10 cellular contexts compared by ENCODE assay signal in genomic region chr19:55636723-55637122, GRCh38. TPM values are rescaled to one million over a fixed set of nuclear protein-coding genes. Genes with fewer than 3 reads are reported as not detected.
DNase-seq lines count a peak whose midpoint lies in the region; ATAC-seq and TF ChIP-seq lines count a peak whose summit lies in the region.
"Had no signal": no experiment of that assay in that cellular context is flagged by ENCODE, and none has a peak within 500 bp of the region (broad histone marks: within the 10 kb centered on the region; RNA-seq: fewer than 3 reads in every experiment).

No MANE protein-coding gene starts in this region.

- no peak overlapping the region for H3K27ac ChIP-seq in GM23248
- H3K27ac ChIP-seq in body of pancreas: no peak overlapping the region

- peaks cover 6% of the 10 kb centered on the region for H3K9me3 Mint-ChIP-seq in activated naive CD8-positive, alpha-beta T cell treated with anti-CD3 and anti-CD28 coated beads for 36 hours
- H3K9me3 Mint-ChIP-seq in naive B cell: peaks cover 0 to 3% (median 0%) of the 10 kb centered on the region in 7 donors

- no peaks in the 10 kb centered on the region for H3K27me3 ChIP-seq in GM23248 (replicated peaks; ENCODE audit: insufficient read depth)
- no peaks in the 10 kb centered on the region for H3K27me3 ChIP-seq in body of pancreas

- H3K4me2 ChIP-seq in GM23248 (ENCODE audit: unreplicated experiment): no peak overlapping the region

- H3K9me2 ChIP-seq in GM23248 (ENCODE audit: insufficient read depth): no peaks in the 10 kb centered on the region

- in situ Hi-C loops in GM23248 (cut with MboI): loop anchor here (25.0 kb wide), 1 partner anchor 499 kb away; the partner anchor contains the start of gene TNNT1

- peak overlapping the region; percentile 100 for H3K4me3 Mint-ChIP-seq in activated naive CD8-positive, alpha-beta T cell treated with anti-CD3 and anti-CD28 coated beads for 36 hours
- peak overlapping the region in 7 of 8 donors; percentile 95 to 100 (median 98) for H3K4me3 Mint-ChIP-seq in naive B cell

- CTCF ChIA-PET in GM10248 (lab: Yijun Ruan, JAX): interaction anchor here (0.9 to 9.0 kb wide), 10 partner anchors 10 to 673 kb away, joined by 3 to 84 read pairs (median 4); partner anchors contain the start of genes CCDC106, U2AF2 and ZNF784

- POLR2A ChIA-PET in GM10248 (lab: Yijun Ruan, JAX): interaction anchor here (0.8 to 2.7 kb wide), 4 partner anchors 11 to 49 kb away, joined by 4 to 8 read pairs (median 4); partner anchors contain the start of genes CCDC106 and U2AF2

- no peak for TF ChIP-seq CTCF in AG10803 (conservative IDR thresholded peaks at IDR 0.05; ENCODE audit: low read length)
- TF ChIP-seq CTCF in body of pancreas (IDR thresholded peaks at IDR 0.05): no peak
- TF ChIP-seq CTCF in GM10248 (IDR thresholded peaks at IDR 0.05; ENCODE audit: control extremely low read depth, extremely low read depth, low read depth, missing control alignments): no peak

- no peak overlapping the region for H2AFZ ChIP-seq in GM23248

- no peak for TF ChIP-seq POLR2A in body of pancreas (IDR thresholded peaks at IDR 0.05)

- H3K79me2 ChIP-seq in GM23248 (ENCODE audit: insufficient read depth): peaks cover 55% of the 10 kb centered on the region

- peaks cover 43% of the 10 kb centered on the region for H3K36me3 Mint-ChIP-seq in activated naive CD8-positive, alpha-beta T cell treated with anti-CD3 and anti-CD28 coated beads for 36 hours
- peaks cover 0 to 15% of the 10 kb centered on the region in 2 donors for H3K36me3 Mint-ChIP-seq in naive B cell

- no peak for DNase-seq in AG10803 (ENCODE audit: low read depth)
- no peak for DNase-seq in GM23248
- no peak for DNase-seq in activated naive CD8-positive, alpha-beta T cell treated with anti-CD3 and anti-CD28 coated beads for 36 hours
- DNase-seq in naive B cell: no peak
- DNase-seq in body of pancreas: no peak
- no peak for DNase-seq in GM10248 (ENCODE audit: extremely low spot score)
- no peak for DNase-seq in NCI-H2107 treated with DMSO at 0.1 percent for 48 hours (lab: John Stamatoyannopoulos, UW; ENCODE audit: unreplicated experiment)
- no peak for DNase-seq in T-helper 9 cell

- H3K4me3 ChIP-seq in AG10803 (ENCODE audit: low read length) (peak overlapping the region; percentile 100), GM23248 (peak overlapping the region; percentile 97), body of pancreas (no peak overlapping the region)

- no peaks in the 10 kb centered on the region for H4K20me1 ChIP-seq in GM23248 (ENCODE audit: insufficient read depth)

- H3K27me3 Mint-ChIP-seq in activated naive CD8-positive, alpha-beta T cell treated with anti-CD3 and anti-CD28 coated beads for 36 hours: peaks cover 5% of the 10 kb centered on the region
- no peaks in the 10 kb centered on the region for H3K27me3 Mint-ChIP-seq in naive B cell

- H3K9me3 ChIP-seq in GM23248 (ENCODE audit: low read depth) (no peaks in the 10 kb centered on the region), body of pancreas (no peaks in the 10 kb centered on the region)
- H3K9me3 ChIP-seq: left lung had no signal

- H3K36me3 ChIP-seq in GM23248 (ENCODE audit: low read depth) (no peaks in the 10 kb centered on the region), body of pancreas (replicated peaks in 1 of 2; ENCODE audit: insufficient read depth in 1 of 2, low read depth in 2 of 2) (no peaks in the 10 kb centered on the region)
- H3K36me3 ChIP-seq: left lung had no signal

- H3K4me1 Mint-ChIP-seq in activated naive CD8-positive, alpha-beta T cell treated with anti-CD3 and anti-CD28 coated beads for 36 hours: peaks cover 54% of the 10 kb centered on the region
- H3K4me1 Mint-ChIP-seq in naive B cell: peaks cover 52 to 80% (median 62%) of the 10 kb centered on the region in 3 donors

- peaks cover 27% of the 10 kb centered on the region for H3F3A ChIP-seq in GM23248 (ENCODE audit: insufficient read depth)

- WGBS in GM23248 (ENCODE audit: low coverage in 1 of 2, low lambda C conversion rate in 2 of 2, missing lambda C conversion rate in 2 of 2), 2 experiments: 64 to 65% methylated on average over 4 of the region's 4 CpGs
- 84 to 85% methylated on average over 4 of the region's 4 CpGs for WGBS in body of pancreas, 2 donors

- ATAC-seq in naive B cell (ENCODE audit: low read depth in 2 of 2) (no peak), body of pancreas (no peak)
- ATAC-seq: left lung, right cardiac atrium had no signal

- H3K4me1 ChIP-seq in GM23248 (ENCODE audit: insufficient read depth): peaks cover 21% of the 10 kb centered on the region
- H3K4me1 ChIP-seq in body of pancreas: peaks cover 66% of the 10 kb centered on the region

- intact Hi-C loops in body of pancreas (cut with DNase I): no loop called here

- peak overlapping the region; percentile 100 for H3K27ac Mint-ChIP-seq in activated naive CD8-positive, alpha-beta T cell treated with anti-CD3 and anti-CD28 coated beads for 36 hours
- peak overlapping the region in 5 of 6 donors; percentile 16 to 100 (median 82) for H3K27ac Mint-ChIP-seq in naive B cell

- peak overlapping the region; percentile 100 for H3K9ac ChIP-seq in GM23248

RNA-seq across cellular contexts. Expression of gene ZNF580, which starts 4.1 kb away (rescaled TPM):
- 7.0 and 11.7 TPM in 2 replicates for total RNA-seq in GM23248 (2014; rRNA removed; shearing (Covaris generic))
- polyA plus RNA-seq in GM23248 (2016; fragmentation: Nextera tagmentation; extraction: Ambion mirVana): 43.1 and 44.0 TPM in 2 replicates
- total RNA-seq in activated naive CD8-positive, alpha-beta T cell treated with anti-CD3 and anti-CD28 coated beads for 36 hours: 10 to 100 TPM; 29.6 to 30.6 TPM
- 10 to 100 TPM; 28.4 to 54.2 (median 31.5) TPM for polyA plus RNA-seq in naive B cell (ENCODE audit: low read depth in 6 of 6)
- 10 to 100 TPM; 29.7 to 36.1 TPM for total RNA-seq in body of pancreas

RNA-seq across cellular contexts. Expression of gene ZNF581, which starts 6.7 kb away (rescaled TPM):
- total RNA-seq in GM23248 (2014; rRNA removed; shearing (Covaris generic)): 8.5 and 12.1 TPM in 2 replicates
- 17.6 and 20.6 TPM in 2 replicates for polyA plus RNA-seq in GM23248 (2016; fragmentation: Nextera tagmentation; extraction: Ambion mirVana)
- total RNA-seq in activated naive CD8-positive, alpha-beta T cell treated with anti-CD3 and anti-CD28 coated beads for 36 hours: 10 to 100 TPM; 39.9 to 42.3 TPM
- 10 to 100 TPM; 60.7 to 82.8 (median 65.4) TPM for polyA plus RNA-seq in naive B cell (ENCODE audit: low read depth in 6 of 6)
- 10 to 100 TPM; 16.8 to 20.2 TPM for total RNA-seq in body of pancreas

RNA-seq across cellular contexts. Expression of gene CCDC106, which starts 11.3 kb away (rescaled TPM):
- total RNA-seq in GM23248 (2014; rRNA removed; shearing (Covaris generic)): 11.3 and 12.0 TPM in 2 replicates
- polyA plus RNA-seq in GM23248 (2016; fragmentation: Nextera tagmentation; extraction: Ambion mirVana): 15.2 and 15.3 TPM in 2 replicates
- 10 to 100 TPM; 10.9 to 12.0 TPM for total RNA-seq in activated naive CD8-positive, alpha-beta T cell treated with anti-CD3 and anti-CD28 coated beads for 36 hours
- 10 to 100 TPM in 3 of 6 donors, 1 to 10 TPM in 3; 8.1 to 13.0 (median 9.7) TPM for polyA plus RNA-seq in naive B cell (ENCODE audit: low read depth in 6 of 6)
- total RNA-seq in body of pancreas: 10 to 100 TPM in 1 of 2 donors, 1 to 10 TPM in 1; 5.9 to 15.0 TPM

RNA-seq across cellular contexts. Expression of gene ZNF784, which starts 12.4 kb away (rescaled TPM):
- total RNA-seq in GM23248 (2014; rRNA removed; shearing (Covaris generic)): 3.0 and 4.2 TPM in 2 replicates
- polyA plus RNA-seq in GM23248 (2016; fragmentation: Nextera tagmentation; extraction: Ambion mirVana) (1.2 and 1.3 TPM in 2 replicates), naive B cell (ENCODE audit: low read depth in 6 of 6) (1 to 10 TPM in 4 of 6 donors, under 1 TPM in 1, not detected in 1; 0.95 to 3.5 (median 2.7) TPM)
- 1 to 10 TPM; 3.7 to 3.9 TPM for total RNA-seq in activated naive CD8-positive, alpha-beta T cell treated with anti-CD3 and anti-CD28 coated beads for 36 hours
- 1 to 10 TPM; 6.9 to 9.6 TPM for total RNA-seq in body of pancreas

RNA-seq across cellular contexts. Expression of gene U2AF2, which starts 18.1 kb away (rescaled TPM):
- 128 and 150 TPM in 2 replicates for total RNA-seq in GM23248 (2014; rRNA removed; shearing (Covaris generic))
- polyA plus RNA-seq in GM23248 (2016; fragmentation: Nextera tagmentation; extraction: Ambion mirVana) (19.3 and 22.4 TPM in 2 replicates), naive B cell (ENCODE audit: low read depth in 6 of 6) (10 to 100 TPM in 3 of 6 donors, 1 to 10 TPM in 3; 3.2 to 13.7 (median 9.3) TPM)
- total RNA-seq in activated naive CD8-positive, alpha-beta T cell treated with anti-CD3 and anti-CD28 coated beads for 36 hours: 100 to 1,000 TPM; 341 to 345 TPM
- 100 to 1,000 TPM in 1 of 2 donors, 10 to 100 TPM in 1; 53.4 to 106 TPM for total RNA-seq in body of pancreas

Comparison
In these comparisons a context has a peak if more than half of its experiments do, and no peak if none do; other contexts are left out.
1. H3K4me3 ChIP-seq: peak in AG10803 (single experiment) and GM23248 (single experiment); none in body of pancreas (0 of 2).